ENCODE assay signal across 16 cellular contexts in genomic region chr1:199590708-199591107, GRCh38.
A peak's percentile ranks its signal among the peaks of the same experiment; 100 is the strongest.
DNase-seq lines count a peak whose midpoint lies in the region; ATAC-seq, FAIRE-seq and TF ChIP-seq lines count a peak whose summit lies in the region.
"Had no signal": no experiment of that assay in that cellular context is flagged by ENCODE, and none has a peak within 500 bp of the region (broad histone marks: within the 10 kb centered on the region; RNA-seq: fewer than 3 reads in every experiment).

No MANE protein-coding gene starts in this region.

- FAIRE-seq in H54 (lab: Jason Lieb, UNC), result no peak
- FAIRE-seq: G401.6 had no signal

- no peak overlapping the region for H3K27ac ChIP-seq in GM23338 (ENCODE audit: low read depth)
- no peak overlapping the region for H3K27ac ChIP-seq in CD8-positive, alpha-beta memory T cell (ENCODE audit: low read depth, low read length)
- H3K27ac ChIP-seq: GM23248 had no signal

- no peaks in the 10 kb centered on the region for H3K36me3 ChIP-seq in GM23338 (ENCODE audit: insufficient read depth)
- no peaks in the 10 kb centered on the region for H3K36me3 ChIP-seq in CD8-positive, alpha-beta memory T cell (ENCODE audit: insufficient read depth, low read length)

- H3K79me2 ChIP-seq in GM23338 (replicated peaks; ENCODE audit: insufficient read depth), result no peaks in the 10 kb centered on the region

- H3K4me3 Mint-ChIP-seq in GM23338, result no peak overlapping the region
- no peak overlapping the region for H3K4me3 Mint-ChIP-seq in CD8-positive, alpha-beta memory T cell
- H3K4me3 Mint-ChIP-seq: memory B cell had no signal

- no peaks in the 10 kb centered on the region for H3K27me3 ChIP-seq in GM23338 (ENCODE audit: insufficient read depth)
- H3K27me3 ChIP-seq in CD8-positive, alpha-beta memory T cell (ENCODE audit: insufficient read depth, low read length, poor library complexity, severe bottlenecking), result no peaks in the 10 kb centered on the region

- H3K9me2 ChIP-seq in GM23338 (ENCODE audit: insufficient read depth), result 0 out of 2 replicates have a peak, but pooled peaks cover 3% of the 10 kb centered on the region
- H3K9me2 ChIP-seq: SK-N-SH had no signal

- ATAC-seq in GM18499 (IDR thresholded peaks at IDR 0.05; ENCODE audit: insufficient read depth, unreplicated experiment) (peak; percentile 79), GM19452 (IDR thresholded peaks at IDR 0.05; ENCODE audit: unreplicated experiment) (peak; percentile 96), HG02852 (IDR thresholded peaks at IDR 0.05; ENCODE audit: unreplicated experiment) (peak; percentile 97), HG03521 (IDR thresholded peaks at IDR 0.05; ENCODE audit: unreplicated experiment) (peak; percentile 91), GM23338 (no peak)

- TF ChIP-seq CTCF in GM23338 (conservative IDR thresholded peaks at IDR 0.05; ENCODE audit: low read depth in 2 of 2), result no peak

- DNase-seq in GM23338 (ENCODE audit: low spot score) (no peak), H54 (ENCODE audit: insufficient read length, low spot score) (no peak), Ammon's horn (ENCODE audit: low spot score) (no peak)
- DNase-seq in CD8-positive, alpha-beta memory T cell, result no peak
- DNase-seq: activated gamma-delta T cell treated with Interleukin-2 at 50 U/mL for 16 hours, C1 segment of cervical spinal cord, caudate nucleus, GM23248, NCI-H146, SK-N-SH had no signal

- no peaks in the 10 kb centered on the region for H3K9me3 ChIP-seq in CD8-positive, alpha-beta memory T cell (ENCODE audit: low read length)
- H3K9me3 ChIP-seq: SK-N-SH had no signal

- no peak for TF ChIP-seq POLR2A in H54 (IDR thresholded peaks at IDR 0.05; ENCODE audit: low read depth, low read length)

- no peaks in the 10 kb centered on the region for H3K27me3 Mint-ChIP-seq in GM23338 (ENCODE audit: insufficient read depth, low read depth, poor library complexity)
- H3K27me3 Mint-ChIP-seq in CD8-positive, alpha-beta memory T cell, result peaks cover 6 to 11% of the 10 kb centered on the region in 2 donors

- H3K4me1 Mint-ChIP-seq in GM23338, result peaks cover 8% of the 10 kb centered on the region; the same call in 2 of the 3 replicates
- H3K4me1 Mint-ChIP-seq in CD8-positive, alpha-beta memory T cell, result peaks cover 0 to 7% (median 0%) of the 10 kb centered on the region in 3 donors

- H3K4me3 ChIP-seq in GM23338, result no peak overlapping the region
- no peak overlapping the region for H3K4me3 ChIP-seq in CD8-positive, alpha-beta memory T cell (ENCODE audit: low read length)
- H3K4me3 ChIP-seq: GM23248 had no signal

- CTCF ChIA-PET in CD8-positive, alpha-beta memory T cell (lab: Charles Lee), result no interaction called here

- POLR2A ChIA-PET in CD8-positive, alpha-beta memory T cell (lab: Charles Lee), result no interaction called here

- no peak overlapping the region for H3K4me2 ChIP-seq in GM23338
- H3K4me2 ChIP-seq: SK-N-SH had no signal

- no peaks in the 10 kb centered on the region for H3K9me3 Mint-ChIP-seq in GM23338
- H3K9me3 Mint-ChIP-seq in CD8-positive, alpha-beta memory T cell, result no peaks in the 10 kb centered on the region
- H3K9me3 Mint-ChIP-seq: memory B cell had no signal

- H3K27ac Mint-ChIP-seq in GM23338, result no peak overlapping the region
- no peak overlapping the region for H3K27ac Mint-ChIP-seq in CD8-positive, alpha-beta memory T cell
- H3K27ac Mint-ChIP-seq: memory B cell had no signal

- H3K4me1 ChIP-seq in GM23338 (ENCODE audit: insufficient read depth), result no peaks in the 10 kb centered on the region
- no peaks in the 10 kb centered on the region for H3K4me1 ChIP-seq in CD8-positive, alpha-beta memory T cell (ENCODE audit: insufficient read depth, low read length)

- no peaks in the 10 kb centered on the region for H3K36me3 Mint-ChIP-seq in GM23338 (ENCODE audit: low read depth)
- peaks cover 0 to 2% (median 0%) of the 10 kb centered on the region in 3 donors for H3K36me3 Mint-ChIP-seq in CD8-positive, alpha-beta memory T cell
- H3K36me3 Mint-ChIP-seq: memory B cell had no signal

- no peaks in the 10 kb centered on the region for H4K20me1 ChIP-seq in GM23338 (replicated peaks; ENCODE audit: insufficient read depth)

- no peaks in the 10 kb centered on the region for H3F3A ChIP-seq in GM23338 (replicated peaks; ENCODE audit: low read depth)

- no peak overlapping the region for H2AFZ ChIP-seq in GM23338
- H2AFZ ChIP-seq: GM23248 had no signal

TF ChIP-seq in GM23338, 12 proteins besides CTCF, POLR2A, EP300 and RAD21 (continues in another document):
- TF ChIP-seq NANOG (IDR thresholded peaks at IDR 0.05; ENCODE audit: borderline replicate concordance) (no peak), ZNF462 (CRISPR knock-in tag; IDR thresholded peaks at IDR 0.05) (no peak), POLR2AphosphoS5 (IDR thresholded peaks at IDR 0.05; ENCODE audit: low read depth) (no peak)
